Comparison of ENCODE assay signal across 12 cellular contexts in the genomic region with DNA sequence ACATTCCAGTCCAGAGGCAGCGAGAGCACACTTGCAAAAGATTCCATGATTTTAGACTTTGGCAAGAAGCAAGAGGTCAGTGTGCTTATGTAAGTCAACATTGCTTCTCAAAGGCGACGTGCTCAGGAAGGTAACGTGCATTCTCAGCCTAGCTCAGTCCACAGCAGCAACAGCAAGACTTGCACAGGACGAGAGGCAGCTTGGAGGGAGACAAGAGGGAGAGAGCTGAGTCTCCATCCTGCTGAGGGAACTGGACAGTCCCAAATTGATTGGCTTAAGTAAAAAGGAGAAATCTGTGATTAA. TPM values are rescaled to one million over a fixed set of nuclear protein-coding genes. Genes with fewer than 3 reads are reported as not detected.
A peak's percentile ranks its signal among the peaks of the same experiment; 100 is the strongest.
DNase-seq lines count a peak whose midpoint lies in the region; ATAC-seq, FAIRE-seq and TF ChIP-seq lines count a peak whose summit lies in the region.
"Had no signal": no experiment of that assay in that cellular context is flagged by ENCODE, and none has a peak within 500 bp of the region (broad histone marks: within the 10 kb centered on the region; RNA-seq: fewer than 3 reads in every experiment).

No MANE protein-coding gene starts in this region.

- H2AFZ ChIP-seq in OCI-LY7 (ENCODE audit: low read length) (peak overlapping the region; percentile 86; the same call in 1 of the 2 replicates), trophoblast cell (ENCODE audit: insufficient read depth, low read length, poor library complexity) (no peak overlapping the region)

- CTCF ChIA-PET in OCI-LY7 (lab: Charles Lee; ENCODE audit: unreplicated experiment): no interaction called here

- no peak overlapping the region for H2BK120ac ChIP-seq in trophoblast cell (ENCODE audit: insufficient read depth, low read length, poor library complexity)

- no peak for TF ChIP-seq CTCF in OCI-LY7 (conservative IDR thresholded peaks at IDR 0.05; ENCODE audit: low read length)

- H3K27ac ChIP-seq in OCI-LY7 (ENCODE audit: low read depth, low read length, poor library complexity, severe bottlenecking) (peak overlapping the region; percentile 6), trophoblast cell (ENCODE audit: low read depth, low read length) (no peak overlapping the region)
- H3K27ac ChIP-seq: adrenal gland, sigmoid colon had no signal

- no peak overlapping the region for H2AK5ac ChIP-seq in trophoblast cell (ENCODE audit: low read length)

- TF ChIP-seq POLR2A in GM12891 (IDR thresholded peaks at IDR 0.05; ENCODE audit: low read depth, low read length): no peak

- H3K4me1 ChIP-seq in OCI-LY7 (ENCODE audit: insufficient read depth, low read length, poor library complexity, severe bottlenecking) (peaks cover 25% of the 10 kb centered on the region), trophoblast cell (ENCODE audit: control insufficient read depth in 1 of 2, insufficient read depth in 2 of 2, low read length in 2 of 2) (no peaks in the 10 kb centered on the region)
- H3K4me1 ChIP-seq: adrenal gland, sigmoid colon had no signal

- H3K18ac ChIP-seq in trophoblast cell (ENCODE audit: low read length): no peak overlapping the region

- no peak overlapping the region for H2BK12ac ChIP-seq in trophoblast cell (ENCODE audit: low read length)

- H3K23ac ChIP-seq in trophoblast cell (ENCODE audit: low read length): peak overlapping the region; percentile 60

- H3K79me2 ChIP-seq in OCI-LY7 (ENCODE audit: insufficient read depth, low read depth, low read length) (no peaks in the 10 kb centered on the region), trophoblast cell (ENCODE audit: control insufficient read depth, insufficient read depth, low read length, poor library complexity) (no peaks in the 10 kb centered on the region)

- no peak overlapping the region for H3K14ac ChIP-seq in trophoblast cell (ENCODE audit: low read length)

- H3K36me3 ChIP-seq in OCI-LY7 (ENCODE audit: insufficient read depth, low read length) (no peaks in the 10 kb centered on the region), trophoblast cell (ENCODE audit: control insufficient read depth in 1 of 2, insufficient read depth in 2 of 2, low read length in 2 of 2) (no peaks in the 10 kb centered on the region)
- H3K36me3 ChIP-seq: adrenal gland, sigmoid colon had no signal

- peak overlapping the region; percentile 34 for H3K4me3 ChIP-seq in OCI-LY7 (ENCODE audit: low read depth, low read length, poor library complexity, severe bottlenecking)
- no peak overlapping the region for H3K4me3 ChIP-seq in trophoblast cell (ENCODE audit: low read depth, low read length)
- H3K4me3 ChIP-seq: adrenal gland, sigmoid colon had no signal

- no peak overlapping the region for H3K9ac ChIP-seq in trophoblast cell (ENCODE audit: low read length)

- no peak for ATAC-seq in GM21528 (IDR thresholded peaks at IDR 0.05; ENCODE audit: low FRiP score, unreplicated experiment)

- peak; percentile 43 for FAIRE-seq in GM12891 (lab: Jason Lieb, UNC)
- FAIRE-seq: frontal cortex had no signal

- no peaks in the 10 kb centered on the region for H3K9me2 ChIP-seq in OCI-LY7 (ENCODE audit: insufficient read depth, low read length)

- no peak overlapping the region for H4K12ac ChIP-seq in trophoblast cell (ENCODE audit: low read depth, low read length)

- H4K20me1 ChIP-seq in OCI-LY7 (ENCODE audit: insufficient read depth, low read length): no peaks in the 10 kb centered on the region

- no TSS peak for BruUV-seq in OCI-LY7 (replicated peaks; lab: Mats Ljungman, UMichigan)

- H4K91ac ChIP-seq in trophoblast cell (ENCODE audit: low read depth, low read length): no peak overlapping the region

- no peak overlapping the region for H3K4ac ChIP-seq in trophoblast cell (ENCODE audit: low read depth, low read length)

- H2BK5ac ChIP-seq in trophoblast cell (ENCODE audit: low read depth, low read length, poor library complexity): no peak overlapping the region

- WGBS in trophoblast cell (ENCODE audit: extremely low coverage, insufficient coverage, insufficient read length): no CpG with 5 or more reads among the region's 5 CpGs

- H3K9me3 ChIP-seq in OCI-LY7 (ENCODE audit: low read length): no peaks in the 10 kb centered on the region
- H3K9me3 ChIP-seq in trophoblast cell (ENCODE audit: insufficient read depth, low read depth, low read length): no peaks in the 10 kb centered on the region
- H3K9me3 ChIP-seq: adrenal gland, sigmoid colon had no signal

- H4K8ac ChIP-seq in trophoblast cell (ENCODE audit: low read depth, low read length): no peak overlapping the region

- intact Hi-C loops in OCI-LY7 (cut with micrococcal nuclease; ENCODE audit: unreplicated experiment): no loop called here

- peak overlapping the region; percentile 50 for H3K4me2 ChIP-seq in OCI-LY7 (ENCODE audit: low read length)
- H3K4me2 ChIP-seq in trophoblast cell (ENCODE audit: low read length): no peak overlapping the region

- no peaks in the 10 kb centered on the region for H3K79me1 ChIP-seq in trophoblast cell (ENCODE audit: low read length)

- H3K27me3 ChIP-seq in trophoblast cell (ENCODE audit: insufficient read depth, low read length): no peaks in the 10 kb centered on the region
- H3K27me3 ChIP-seq: adrenal gland, sigmoid colon had no signal

- POLR2A ChIA-PET in OCI-LY7 (lab: Charles Lee): interaction anchor here (0.9 to 2.5 kb wide), 3 partner anchors 8 to 62 kb away, joined by 3 to 17 read pairs (median 8); no protein-coding TSS in a partner anchor

- DNase-seq in GM12891 (ENCODE audit: insufficient read length, low spot score): no peak
- DNase-seq in OCI-LY7 (ENCODE audit: low spot score): no peak
- peak; percentile 40 for DNase-seq in iris pigment epithelial cell (ENCODE audit: low read depth)
- no peak for DNase-seq in trophoblast cell
- no peak for DNase-seq in stimulated activated CD4-positive, alpha-beta T cell treated with anti-CD3 and anti-CD28 coated beads, Interleukin-12 subunit alpha, Interleukin-12 subunit beta, amount 100 ng/mL, for 4 hours
- DNase-seq in occipital lobe (lab: John Stamatoyannopoulos, UW): no peak
- DNase-seq: adrenal gland, HCEC 1CT, NCI-H2171, sigmoid colon had no signal

TF ChIP-seq in GM12891, 5 proteins besides CTCF, POLR2A, EP300 and RAD21:
- no peak for TF ChIP-seq TAF1 (IDR thresholded peaks at IDR 0.05; ENCODE audit: low read depth, low read length)
- TF ChIP-seq PAX5 (IDR thresholded peaks at IDR 0.05; ENCODE audit: insufficient read depth, low read length, severe bottlenecking): no peak
- no peak for TF ChIP-seq POU2F2 (IDR thresholded peaks at IDR 0.05; ENCODE audit: low read depth, low read length)
- no peak for TF ChIP-seq POLR2AphosphoS5 (IDR thresholded peaks at IDR 0.05; ENCODE audit: low read depth, low read length)
- TF ChIP-seq SPI1 (IDR thresholded peaks at IDR 0.05; ENCODE audit: low read depth, low read length): no peak

RNA-seq across cellular contexts. Expression of gene PTP4A2, which starts 56.5 kb away (rescaled TPM):
- 213 TPM for polyA plus RNA-seq in GM12891 (2012; ENCODE audit: low read depth, missing spikeins)
- total RNA-seq in OCI-LY7 (2014; rRNA removed; shearing (Covaris generic)): 208 and 211 TPM in 2 replicates
- total RNA-seq in OCI-LY7 (2022) (186 and 196 TPM in 2 replicates), occipital lobe (551 TPM)
- polyA plus RNA-seq in trophoblast cell (2013): 646 and 682 TPM in 2 replicates
